11 cellular contexts compared by ENCODE assay signal in genomic region chr1:2301607-2302291, GRCh38.
DNase-seq lines count a peak whose midpoint lies in the region; ATAC-seq, FAIRE-seq and TF ChIP-seq lines count a peak whose summit lies in the region.
"Had no signal": no experiment of that assay in that cellular context is flagged by ENCODE, and none has a peak within 500 bp of the region (broad histone marks: within the 10 kb centered on the region; RNA-seq: fewer than 3 reads in every experiment).

No MANE protein-coding gene starts in this region.

- CTCF ChIA-PET in CD4-positive, alpha-beta memory T cell (lab: Charles Lee; ENCODE audit: partially characterized antibody): interaction anchor here (0.7 to 1.9 kb wide), 5 partner anchors 8 to 107 kb away, joined by 3 to 7 read pairs (median 4); partner anchors contain the start of gene FAAP20
- CTCF ChIA-PET in SK-N-SH (lab: Yijun Ruan, JAX): interaction anchor here (0.8 to 2.8 kb wide), 6 partner anchors 11 to 107 kb away, joined by 3 to 10 read pairs (median 4); partner anchors contain the start of gene FAAP20

- peaks cover 5 to 34% of the 10 kb centered on the region in 2 donors for H3K36me3 Mint-ChIP-seq in CD4-positive, alpha-beta memory T cell
- H3K36me3 Mint-ChIP-seq in dendritic cell treated with granulocyte-macrophage colony-stimulating factor and Interleukin-4, amounts not matched to agents 40 ng/mL and 50 ng/mL, for 4 days (ENCODE audit: low read depth): peaks cover 64% of the 10 kb centered on the region

- no peaks in the 10 kb centered on the region for H3K9me3 ChIP-seq in CD4-positive, alpha-beta memory T cell (ENCODE audit: control insufficient read depth in 1 of 2, low read length in 2 of 2)
- no peaks in the 10 kb centered on the region for H3K9me3 ChIP-seq in Karpas-422 (ENCODE audit: low read length)
- no peaks in the 10 kb centered on the region for H3K9me3 ChIP-seq in gastrocnemius medialis
- no peaks in the 10 kb centered on the region for H3K9me3 ChIP-seq in SK-N-SH

- peak overlapping the region; percentile 99 to 100 (median 99) for H3K27ac Mint-ChIP-seq in CD4-positive, alpha-beta memory T cell
- H3K27ac Mint-ChIP-seq in dendritic cell treated with granulocyte-macrophage colony-stimulating factor and Interleukin-4, amounts not matched to agents 40 ng/mL and 50 ng/mL, for 4 days: peak overlapping the region; percentile 91

- DNase-seq in CD4-positive, alpha-beta memory T cell: no peak
- no peak for DNase-seq in Karpas-422
- no peak for DNase-seq in gastrocnemius medialis
- DNase-seq in NCI-H226: no peak
- DNase-seq in SK-N-SH: no peak
- DNase-seq in GM19239 (ENCODE audit: insufficient read length, low spot score): no peak
- DNase-seq in cerebellar cortex (ENCODE audit: low spot score): no peak
- DNase-seq: DMS 273 treated with DMSO at 0.1 percent for 48 hours, NCI-H748 treated with DMSO at 0.1 percent for 48 hours had no signal

- intact Hi-C loops in CD4-positive, alpha-beta memory T cell (cut with micrococcal nuclease): loop anchor here (1.0 to 10.0 kb wide), 8 partner anchors 10 to 243 kb away; partner anchors contain the start of genes FAAP20, MORN1 and RER1
- intact Hi-C loops in dendritic cell treated with granulocyte-macrophage colony-stimulating factor and Interleukin-4, amounts not matched to agents 40 ng/mL and 50 ng/mL, for 4 days (cut with micrococcal nuclease): loop anchor here (1.0 to 5.0 kb wide), 3 partner anchors 11 to 44 kb away; no protein-coding TSS in a partner anchor
- intact Hi-C loops in gastrocnemius medialis (cut with DNase I; ENCODE audit: low total_unique reads): no loop called here

- no peaks in the 10 kb centered on the region for H3K9me2 ChIP-seq in Karpas-422 (replicated peaks; ENCODE audit: insufficient read depth, low read length)
- no peaks in the 10 kb centered on the region for H3K9me2 ChIP-seq in SK-N-SH

- in situ Hi-C loops in gastrocnemius medialis (cut with MboI; ENCODE audit: low sequenced_read_pairs in 4 of 4): loop anchor here in 2 of 4 donors (25.0 kb wide), 1 partner anchor 89 kb away; no protein-coding TSS in a partner anchor

- POLR2A ChIA-PET in CD4-positive, alpha-beta memory T cell (lab: Charles Lee; ENCODE audit: partially characterized antibody): interaction anchor here (0.7 to 4.8 kb wide), 17 partner anchors 10 to 254 kb away, joined by 3 to 111 read pairs (median 4); partner anchors contain the start of genes FAAP20, MORN1, RER1 and TNFRSF14
- POLR2A ChIA-PET in SK-N-SH (lab: Yijun Ruan, JAX): no interaction called here

- no peak for TF ChIP-seq EP300 in SK-N-SH (IDR thresholded peaks at IDR 0.05; ENCODE audit: borderline replicate concordance in 1 of 2, low read depth in 1 of 2, low read length in 1 of 2)

- ATAC-seq in gastrocnemius medialis: no peak

- no CpG with 5 or more reads among the region's 17 CpGs for WGBS in SK-N-SH (ENCODE audit: low lambda C conversion rate)

- TF ChIP-seq POLR2A in gastrocnemius medialis (IDR thresholded peaks at IDR 0.05): no peak

- H3K79me2 ChIP-seq in Karpas-422 (ENCODE audit: low read length): no peaks in the 10 kb centered on the region
- peaks cover 58% of the 10 kb centered on the region for H3K79me2 ChIP-seq in SK-N-SH (ENCODE audit: insufficient read depth)

- H3K4me2 ChIP-seq in Karpas-422 (ENCODE audit: low read depth, low read length, poor library complexity, severe bottlenecking) (peak overlapping the region; percentile 42), SK-N-SH (no peak overlapping the region)

- TF ChIP-seq RAD21 in SK-N-SH (IDR thresholded peaks at IDR 0.05; ENCODE audit: low read length): no peak

- peak overlapping the region; percentile 96 for H3K27ac ChIP-seq in CD4-positive, alpha-beta memory T cell (ENCODE audit: low read depth, low read length)
- no peak overlapping the region for H3K27ac ChIP-seq in Karpas-422 (ENCODE audit: low read length)
- peak overlapping the region; percentile 68 to 76 (median 72) for H3K27ac ChIP-seq in gastrocnemius medialis
- peak overlapping the region in 1 of 2 experiments; percentile 9; a peak in 1 of 4 replicates for H3K27ac ChIP-seq in SK-N-SH (ENCODE audit: low read depth in 2 of 2, low read length in 1 of 2)

- no peaks in the 10 kb centered on the region for H3K27me3 Mint-ChIP-seq in CD4-positive, alpha-beta memory T cell
- H3K27me3 Mint-ChIP-seq in dendritic cell treated with granulocyte-macrophage colony-stimulating factor and Interleukin-4, amounts not matched to agents 40 ng/mL and 50 ng/mL, for 4 days: no peaks in the 10 kb centered on the region

- H3F3A ChIP-seq in SK-N-SH (replicated peaks; ENCODE audit: insufficient read depth): no peaks in the 10 kb centered on the region

- H3K9ac ChIP-seq in Karpas-422 (ENCODE audit: low read length) (no peak overlapping the region), SK-N-SH (no peak overlapping the region)

- H3K36me3 ChIP-seq in CD4-positive, alpha-beta memory T cell (ENCODE audit: insufficient read depth, low read length): peaks cover 39% of the 10 kb centered on the region
- H3K36me3 ChIP-seq in Karpas-422 (ENCODE audit: insufficient read depth, low read length) (no peaks in the 10 kb centered on the region), gastrocnemius medialis (peaks cover 0 to 28% of the 10 kb centered on the region in 2 donors), SK-N-SH (replicated peaks in 1 of 2; ENCODE audit: control insufficient read depth in 1 of 2, insufficient read depth in 2 of 2, low read length in 1 of 2) (peaks cover 0 to 35% of the 10 kb centered on the region in 2 experiments)

- H3K4me1 ChIP-seq in CD4-positive, alpha-beta memory T cell (ENCODE audit: insufficient read depth, low read length): peaks cover 60% of the 10 kb centered on the region
- peaks cover 20% of the 10 kb centered on the region for H3K4me1 ChIP-seq in Karpas-422 (ENCODE audit: low read length)
- peaks cover 20 to 30% of the 10 kb centered on the region in 2 donors for H3K4me1 ChIP-seq in gastrocnemius medialis
- peaks cover 0 to 46% of the 10 kb centered on the region in 2 experiments; a peak in 1 of 4 replicates for H3K4me1 ChIP-seq in SK-N-SH (ENCODE audit: control insufficient read depth in 1 of 2, insufficient read depth in 2 of 2, low read depth in 1 of 2, low read length in 1 of 2)

- no peaks in the 10 kb centered on the region for H3K27me3 ChIP-seq in CD4-positive, alpha-beta memory T cell (ENCODE audit: insufficient read depth, low read length)
- no peaks in the 10 kb centered on the region for H3K27me3 ChIP-seq in Karpas-422 (ENCODE audit: low read length)
- H3K27me3 ChIP-seq in gastrocnemius medialis: no peaks in the 10 kb centered on the region
- H3K27me3 ChIP-seq in SK-N-SH (ENCODE audit: insufficient read depth): no peaks in the 10 kb centered on the region

- H3K4me3 ChIP-seq in CD4-positive, alpha-beta memory T cell (ENCODE audit: low read length in 2 of 2): peak overlapping the region in 1 of 2 donors; percentile 41
- H3K4me3 ChIP-seq in Karpas-422 (ENCODE audit: low read length) (no peak overlapping the region), gastrocnemius medialis (no peak overlapping the region), SK-N-SH (ENCODE audit: low read depth in 2 of 2, low read length in 1 of 2) (no peak overlapping the region)

- H3K9me3 Mint-ChIP-seq in CD4-positive, alpha-beta memory T cell: no peaks in the 10 kb centered on the region
- no peaks in the 10 kb centered on the region for H3K9me3 Mint-ChIP-seq in dendritic cell treated with granulocyte-macrophage colony-stimulating factor and Interleukin-4, amounts not matched to agents 40 ng/mL and 50 ng/mL, for 4 days

- TF ChIP-seq CTCF in gastrocnemius medialis (IDR thresholded peaks at IDR 0.05 in 4 of 5, conservative IDR thresholded peaks at IDR 0.05 in 1 of 5): no peak
- TF ChIP-seq CTCF in SK-N-SH (IDR thresholded peaks at IDR 0.05): no peak

- peaks cover 11 to 64% (median 41%) of the 10 kb centered on the region in 4 donors for H3K4me1 Mint-ChIP-seq in CD4-positive, alpha-beta memory T cell
- peaks cover 90% of the 10 kb centered on the region for H3K4me1 Mint-ChIP-seq in dendritic cell treated with granulocyte-macrophage colony-stimulating factor and Interleukin-4, amounts not matched to agents 40 ng/mL and 50 ng/mL, for 4 days (ENCODE audit: low read depth)

- H2AFZ ChIP-seq in Karpas-422 (ENCODE audit: low read length) (no peak overlapping the region), SK-N-SH (ENCODE audit: low read depth) (no peak overlapping the region)

- no peak for FAIRE-seq in GM19239 (lab: Jason Lieb, UNC)
- FAIRE-seq: astrocyte had no signal

- H3K4me3 Mint-ChIP-seq in CD4-positive, alpha-beta memory T cell: peak overlapping the region; percentile 77 to 92 (median 86)
- H3K4me3 Mint-ChIP-seq in dendritic cell treated with granulocyte-macrophage colony-stimulating factor and Interleukin-4, amounts not matched to agents 40 ng/mL and 50 ng/mL, for 4 days: peak overlapping the region; percentile 73

- H4K20me1 ChIP-seq in Karpas-422 (ENCODE audit: insufficient read depth, low read depth, low read length) (peaks cover 41% of the 10 kb centered on the region; the same call in 1 of the 2 replicates), SK-N-SH (ENCODE audit: insufficient read depth) (peaks cover 63% of the 10 kb centered on the region)

TF ChIP-seq in SK-N-SH, 30 proteins besides CTCF, POLR2A, EP300 and RAD21:
- TF ChIP-seq RXRA (IDR thresholded peaks at IDR 0.05; ENCODE audit: borderline replicate concordance, low read depth): no peak
- no peak for TF ChIP-seq PBX3 (IDR thresholded peaks at IDR 0.05)
- no peak for TF ChIP-seq GABPA (IDR thresholded peaks at IDR 0.05; ENCODE audit: low read depth)
- no peak for TF ChIP-seq RFX5 (IDR thresholded peaks at IDR 0.05; ENCODE audit: low read length)
- no peak for TF ChIP-seq FOXJ3 (CRISPR knock-in tag; IDR thresholded peaks at IDR 0.05)
